ENCODE assay signal across 1 cellular context in genomic region chr10:19683965-19684364, GRCh38.
TF ChIP-seq lines count a peak whose summit lies in the region.

No MANE protein-coding gene starts in this region.

TF ChIP-seq in H1, 55 proteins besides CTCF, POLR2A, EP300 and RAD21 (continued from another document):
- no peak for TF ChIP-seq TCF12 (IDR thresholded peaks at IDR 0.05; ENCODE audit: low read depth, low read length)
- no peak for TF ChIP-seq KDM4A (IDR thresholded peaks at IDR 0.05; ENCODE audit: low read depth, low read length, severe bottlenecking)
- no peak for TF ChIP-seq FOSL1 (IDR thresholded peaks at IDR 0.05; ENCODE audit: insufficient read depth, low read depth, low read length)
- TF ChIP-seq RBBP5 (IDR thresholded peaks at IDR 0.05; ENCODE audit: borderline replicate concordance, low read depth, low read length): no peak
- TF ChIP-seq EGR1 (IDR thresholded peaks at IDR 0.05; ENCODE audit: borderline replicate concordance, low read depth, low read length): no peak
- TF ChIP-seq RNF2 (IDR thresholded peaks at IDR 0.05; ENCODE audit: borderline replicate concordance, low read depth, low read length, missing control alignments, poor library complexity, severe bottlenecking): no peak
- no peak for TF ChIP-seq MAX (IDR thresholded peaks at IDR 0.05)
- TF ChIP-seq BACH1 (IDR thresholded peaks at IDR 0.05; ENCODE audit: low read length): no peak
- TF ChIP-seq CEBPB (IDR thresholded peaks at IDR 0.05; ENCODE audit: low read depth, low read length): no peak
TF ChIP-seq in H1: peak in this region for 0.
